ENCODE assay signal across 1 cellular context in the genomic region with DNA sequence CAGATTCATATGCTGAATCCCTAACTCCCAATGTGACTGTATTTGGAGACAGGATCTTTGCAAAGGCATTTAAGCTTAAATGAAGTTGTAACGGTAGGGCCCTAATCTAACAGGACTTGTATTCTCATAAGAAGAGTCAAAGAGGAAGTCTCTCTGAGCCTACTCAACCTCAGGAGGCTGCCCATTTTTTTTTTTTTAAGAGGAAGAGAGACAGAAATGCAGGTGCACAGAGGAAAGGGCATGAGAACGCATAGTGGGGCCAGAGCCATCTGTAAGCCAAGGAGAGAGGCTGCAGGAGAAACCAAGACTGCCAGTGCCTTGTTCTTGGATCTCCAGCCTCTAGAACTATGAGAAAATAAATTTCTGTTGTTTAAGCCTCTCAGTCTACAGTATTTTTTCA.
TF ChIP-seq lines count a peak whose summit lies in the region.

No MANE protein-coding gene starts in this region.

TF ChIP-seq in GM12878, 131 proteins besides CTCF, POLR2A, EP300 and RAD21:
- TF ChIP-seq, protein P1, sequence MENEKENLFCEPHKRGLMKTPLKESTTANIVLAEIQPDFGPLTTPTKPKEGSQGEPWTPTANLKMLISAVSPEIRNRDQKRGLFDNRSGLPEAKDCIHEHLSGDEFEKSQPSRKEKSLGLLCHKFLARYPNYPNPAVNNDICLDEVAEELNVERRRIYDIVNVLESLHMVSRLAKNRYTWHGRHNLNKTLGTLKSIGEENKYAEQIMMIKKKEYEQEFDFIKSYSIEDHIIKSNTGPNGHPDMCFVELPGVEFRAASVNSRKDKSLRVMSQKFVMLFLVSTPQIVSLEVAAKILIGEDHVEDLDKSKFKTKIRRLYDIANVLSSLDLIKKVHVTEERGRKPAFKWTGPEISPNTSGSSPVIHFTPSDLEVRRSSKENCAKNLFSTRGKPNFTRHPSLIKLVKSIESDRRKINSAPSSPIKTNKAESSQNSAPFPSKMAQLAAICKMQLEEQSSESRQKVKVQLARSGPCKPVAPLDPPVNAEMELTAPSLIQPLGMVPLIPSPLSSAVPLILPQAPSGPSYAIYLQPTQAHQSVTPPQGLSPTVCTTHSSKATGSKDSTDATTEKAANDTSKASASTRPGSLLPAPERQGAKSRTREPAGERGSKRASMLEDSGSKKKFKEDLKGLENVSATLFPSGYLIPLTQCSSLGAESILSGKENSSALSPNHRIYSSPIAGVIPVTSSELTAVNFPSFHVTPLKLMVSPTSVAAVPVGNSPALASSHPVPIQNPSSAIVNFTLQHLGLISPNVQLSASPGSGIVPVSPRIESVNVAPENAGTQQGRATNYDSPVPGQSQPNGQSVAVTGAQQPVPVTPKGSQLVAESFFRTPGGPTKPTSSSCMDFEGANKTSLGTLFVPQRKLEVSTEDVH (IDR thresholded peaks at IDR 0.05; ENCODE audit: low read depth, partially characterized antibody): no peak
- no peak for TF ChIP-seq POLR2AphosphoS5 (IDR thresholded peaks at IDR 0.05; ENCODE audit: low read length)
- peak; percentile 15; the same call in 1 of the 2 replicates for TF ChIP-seq SPI1 (IDR thresholded peaks at IDR 0.05; ENCODE audit: borderline replicate concordance, insufficient read depth, low read depth, low read length)
- TF ChIP-seq STAT3 (IDR thresholded peaks at IDR 0.05; ENCODE audit: low read depth, low read length): no peak
TF ChIP-seq in GM12878: peak in this region for 1.
